In genomic region chr18:77031662-77032061, GRCh38 we compare ENCODE assay signal across 29 cellular contexts.
DNase-seq lines count a peak whose midpoint lies in the region; ATAC-seq and TF ChIP-seq lines count a peak whose summit lies in the region.
"Had no signal": no experiment of that assay in that cellular context is flagged by ENCODE, and none has a peak within 500 bp of the region (broad histone marks: within the 10 kb centered on the region; RNA-seq: fewer than 3 reads in every experiment).

No MANE protein-coding gene starts in this region.

- no peaks in the 10 kb centered on the region for H3K27me3 ChIP-seq in AG04450 (ENCODE audit: control insufficient read depth, insufficient read depth, low read length)
- H3K27me3 ChIP-seq in CD8-positive, alpha-beta memory T cell (ENCODE audit: insufficient read depth, low read length, poor library complexity, severe bottlenecking), result no peaks in the 10 kb centered on the region
- H3K27me3 ChIP-seq: breast epithelium, MG63, transverse colon had no signal

- CTCF ChIA-PET in AG04450 (lab: Charles Lee), result interaction anchor here (1.1 to 2.3 kb wide), 2 partner anchors 31 to 180 kb away, joined by 4 to 16 read pairs; no protein-coding TSS in a partner anchor
- CTCF ChIA-PET in CD8-positive, alpha-beta memory T cell (lab: Charles Lee), result interaction anchor here (0.7 to 1.6 kb wide), 3 partner anchors 9 to 19 kb away, joined by 3 read pairs; no protein-coding TSS in a partner anchor
- CTCF ChIA-PET in GM10248 (lab: Yijun Ruan, JAX), result interaction anchor here (0.8 to 2.6 kb wide), 5 partner anchors 9 to 67 kb away, joined by 3 to 12 read pairs (median 3); no protein-coding TSS in a partner anchor

- H3K27me3 Mint-ChIP-seq in CD8-positive, alpha-beta memory T cell, result no peaks in the 10 kb centered on the region
- no peaks in the 10 kb centered on the region for H3K27me3 Mint-ChIP-seq in effector memory CD8-positive, alpha-beta T cell
- H3K27me3 Mint-ChIP-seq: activated CD4-positive, alpha-beta memory T cell treated with anti-CD3 and anti-CD28 coated beads, Interleukin-2, amount 10 ng/mL, durations not matched to agents 7 days and 5 days had no signal

- no peaks in the 10 kb centered on the region for H3K9me3 Mint-ChIP-seq in CD8-positive, alpha-beta memory T cell
- no peaks in the 10 kb centered on the region for H3K9me3 Mint-ChIP-seq in effector memory CD8-positive, alpha-beta T cell
- H3K9me3 Mint-ChIP-seq: activated CD4-positive, alpha-beta memory T cell treated with anti-CD3 and anti-CD28 coated beads, Interleukin-2, amount 10 ng/mL, durations not matched to agents 7 days and 5 days; T-helper 2 cell treated with Interferon-gamma antibody and Interleukin-4, amounts not matched to agents 5 μg/mL and 100 μg/mL, for 36 hours had no signal

- peaks cover 4 to 65% (median 18%) of the 10 kb centered on the region in 3 donors for H3K36me3 Mint-ChIP-seq in CD8-positive, alpha-beta memory T cell
- H3K36me3 Mint-ChIP-seq in effector memory CD8-positive, alpha-beta T cell (ENCODE audit: insufficient read depth), result peaks cover 49% of the 10 kb centered on the region

- peak overlapping the region in 5 of 8 donors; percentile 32 to 73 (median 40) for H3K27ac Mint-ChIP-seq in CD8-positive, alpha-beta memory T cell
- H3K27ac Mint-ChIP-seq in effector memory CD8-positive, alpha-beta T cell, result peak overlapping the region; percentile 78 to 86
- H3K27ac Mint-ChIP-seq: activated CD4-positive, alpha-beta memory T cell treated with anti-CD3 and anti-CD28 coated beads, Interleukin-2, amount 10 ng/mL, durations not matched to agents 7 days and 5 days; T-helper 2 cell treated with Interferon-gamma antibody and Interleukin-4, amounts not matched to agents 5 μg/mL and 100 μg/mL, for 36 hours had no signal

- TF ChIP-seq CTCF in AG04450 (IDR thresholded peaks at IDR 0.05; ENCODE audit: low read depth, low read length), result no peak
- no peak for TF ChIP-seq CTCF in GM10248 (IDR thresholded peaks at IDR 0.05; ENCODE audit: control extremely low read depth, extremely low read depth, low read depth, missing control alignments)

- no peaks in the 10 kb centered on the region for H3K36me3 ChIP-seq in CD8-positive, alpha-beta memory T cell (ENCODE audit: insufficient read depth, low read length)
- H3K36me3 ChIP-seq: breast epithelium, MG63, transverse colon had no signal

- POLR2A ChIA-PET in AG04450 (lab: Yijun Ruan, JAX), result no interaction called here
- POLR2A ChIA-PET in CD8-positive, alpha-beta memory T cell (lab: Charles Lee), result no interaction called here
- POLR2A ChIA-PET in GM10248 (lab: Yijun Ruan, JAX), result no interaction called here

- H3K27ac ChIP-seq in AG04450 (ENCODE audit: low read depth, low read length), result peak overlapping the region; percentile 21
- no peak overlapping the region for H3K27ac ChIP-seq in CD8-positive, alpha-beta memory T cell (ENCODE audit: low read depth, low read length)
- H3K27ac ChIP-seq: breast epithelium, KMS-11, transverse colon had no signal

- no peak for ATAC-seq in effector memory CD8-positive, alpha-beta T cell (replicated peaks)
- ATAC-seq in GM21526 (IDR thresholded peaks at IDR 0.05; ENCODE audit: low FRiP score, unreplicated experiment) (no peak), HG03439 (IDR thresholded peaks at IDR 0.05; ENCODE audit: unreplicated experiment) (no peak)
- ATAC-seq: esophagus mucosa, HCT116 had no signal

- no peak overlapping the region for H3K4me3 ChIP-seq in AG04450 (ENCODE audit: low read depth, low read length)
- H3K4me3 ChIP-seq in CD8-positive, alpha-beta memory T cell (ENCODE audit: low read length), result no peak overlapping the region
- H3K4me3 ChIP-seq: breast epithelium, MG63, transverse colon had no signal

- DNase-seq in AG04450 (ENCODE audit: low read depth, low spot score), result no peak
- DNase-seq in CD8-positive, alpha-beta memory T cell, result no peak
- DNase-seq in effector memory CD8-positive, alpha-beta T cell, result no peak
- DNase-seq in pons (ENCODE audit: low spot score), result peak; percentile 29
- DNase-seq in GM10248 (ENCODE audit: extremely low spot score), result no peak
- DNase-seq in dedifferentiated amniotic fluid mesenchymal stem cell (ENCODE audit: extremely low spot score), result no peak
- DNase-seq: ACHN; activated CD4-positive, alpha-beta memory T cell treated with anti-CD3 and anti-CD28 coated beads, Interleukin-2, amount 10 ng/mL, durations not matched to agents 7 days and 5 days; activated CD4-positive, CD25-positive, alpha-beta regulatory T cell treated with anti-CD3 and anti-CD28 coated beads, Interleukin-2, amount 50 U/mL, for 72 hours; activated naive CD4-positive, alpha-beta T cell treated with anti-CD3 and anti-CD28 coated beads, Interleukin-2, amount 50 U/mL, for 16 hours; amniotic stem cell; Caco-2; cortex of kidney; endodermal cell; islet precursor cell; MG63; NCI-H1417 treated with DMSO at 0.1 percent for 48 hours; NCI-H2029 treated with DMSO at 0.1 percent for 48 hours; NCI-H2227 treated with DMSO at 0.1 percent for 48 hours; SHP77 treated with DMSO at 0.1 percent for 48 hours; stimulated activated naive CD4-positive, alpha-beta T cell treated with Interleukin-2 at 50 U/mL for 16 hours; transverse colon had no signal

- peaks cover 59 to 68% (median 62%) of the 10 kb centered on the region in 3 donors for H3K4me1 Mint-ChIP-seq in CD8-positive, alpha-beta memory T cell
- H3K4me1 Mint-ChIP-seq in effector memory CD8-positive, alpha-beta T cell (ENCODE audit: low read depth in 2 of 2), result peaks cover 50 to 57% of the 10 kb centered on the region in 2 donors
- H3K4me1 Mint-ChIP-seq: endodermal cell had no signal

- no peak overlapping the region for H3K4me3 Mint-ChIP-seq in CD8-positive, alpha-beta memory T cell
- no peak overlapping the region for H3K4me3 Mint-ChIP-seq in effector memory CD8-positive, alpha-beta T cell
- H3K4me3 Mint-ChIP-seq: activated CD4-positive, alpha-beta memory T cell treated with anti-CD3 and anti-CD28 coated beads, Interleukin-2, amount 10 ng/mL, durations not matched to agents 7 days and 5 days; endodermal cell; T-helper 2 cell treated with Interferon-gamma antibody and Interleukin-4, amounts not matched to agents 5 μg/mL and 100 μg/mL, for 36 hours had no signal

- peaks cover 21% of the 10 kb centered on the region for H3K4me1 ChIP-seq in CD8-positive, alpha-beta memory T cell (ENCODE audit: insufficient read depth, low read length)
- H3K4me1 ChIP-seq: breast epithelium, Caco-2, transverse colon had no signal

- H3K9me3 ChIP-seq in AG04450 (ENCODE audit: control insufficient read depth, insufficient read depth, low read length), result no peaks in the 10 kb centered on the region
- no peaks in the 10 kb centered on the region for H3K9me3 ChIP-seq in CD8-positive, alpha-beta memory T cell (ENCODE audit: low read length)
- H3K9me3 ChIP-seq: breast epithelium, Caco-2, MG63, transverse colon had no signal
